8 cellular contexts compared by ENCODE assay signal in genomic region chr20:20237093-20237959, GRCh38.
DNase-seq lines count a peak whose midpoint lies in the region; ATAC-seq and TF ChIP-seq lines count a peak whose summit lies in the region.

No MANE protein-coding gene starts in this region.

- no peak for TF ChIP-seq EP300 in stomach (IDR thresholded peaks at IDR 0.05)

- no peaks in the 10 kb centered on the region for H3K4me1 ChIP-seq in OCI-LY1 (ENCODE audit: insufficient read depth, low read length, severe bottlenecking)
- H3K4me1 ChIP-seq in stomach: no peaks in the 10 kb centered on the region

- no peaks in the 10 kb centered on the region for H3K36me3 ChIP-seq in OCI-LY1 (ENCODE audit: insufficient read depth, low read length)
- H3K36me3 ChIP-seq in stomach: no peaks in the 10 kb centered on the region

- H3K4me3 ChIP-seq in OCI-LY1 (ENCODE audit: low read depth, low read length, poor library complexity, severe bottlenecking) (no peak overlapping the region), stomach (no peak overlapping the region)

- no peak overlapping the region for H3K9ac ChIP-seq in OCI-LY1 (ENCODE audit: low read length)

- no peaks in the 10 kb centered on the region for H3K27me3 ChIP-seq in OCI-LY1 (ENCODE audit: insufficient read depth, low read length)
- no peaks in the 10 kb centered on the region for H3K27me3 ChIP-seq in stomach

- no peak for TF ChIP-seq POLR2A in stomach (IDR thresholded peaks at IDR 0.05)

- intact Hi-C loops in stomach (cut with DNase I; ENCODE audit: low total_unique reads): no loop called here

- H3K79me2 ChIP-seq in OCI-LY1 (ENCODE audit: insufficient read depth, low read length): no peaks in the 10 kb centered on the region

- H2AFZ ChIP-seq in OCI-LY1 (ENCODE audit: low read length): no peak overlapping the region

- H3F3A ChIP-seq in OCI-LY1 (ENCODE audit: insufficient read depth, low read length): no peaks in the 10 kb centered on the region

- TF ChIP-seq CTCF in GM12872 (IDR thresholded peaks at IDR 0.05; ENCODE audit: insufficient read depth, low read depth, low read length): peak; percentile 84
- peak; percentile 81 for TF ChIP-seq CTCF in OCI-LY1 (IDR thresholded peaks at IDR 0.05; ENCODE audit: low read length)
- TF ChIP-seq CTCF in stomach (IDR thresholded peaks at IDR 0.05): peak in 5 of 7 experiments; percentile 39 to 61 (median 53)

- DNase-seq in AG08396 (ENCODE audit: low spot score) (peak; percentile 68), T47D (ENCODE audit: low read depth in 1 of 2, low spot score in 1 of 2) (peak; percentile 62 to 73), kidney tubule cell (ENCODE audit: low spot score) (peak; percentile 50), stomach (peak; percentile 36)

- H3K9me3 ChIP-seq in OCI-LY1 (ENCODE audit: low read length) (no peaks in the 10 kb centered on the region), stomach (no peaks in the 10 kb centered on the region)

- 34 to 46% (median 38%) methylated on average over 11 of the region's 11 CpGs for WGBS in stomach, 5 donors

- in situ Hi-C loops in T47D (cut with HindIII; ENCODE audit: low pct_unique_long_range_greater_than_20kb, low sequenced_read_pairs): no loop called here

- no peaks in the 10 kb centered on the region for H4K20me1 ChIP-seq in OCI-LY1 (ENCODE audit: insufficient read depth, low read length)

- no peak overlapping the region for H3K4me2 ChIP-seq in OCI-LY1 (ENCODE audit: low read length)

- no peak overlapping the region for H3K27ac ChIP-seq in OCI-LY1 (ENCODE audit: low read depth, low read length, poor library complexity, severe bottlenecking)
- H3K27ac ChIP-seq in stomach: no peak overlapping the region

- H3K9me2 ChIP-seq in OCI-LY1 (ENCODE audit: low read depth, low read length): no peaks in the 10 kb centered on the region

- ATAC-seq in HG03159 (IDR thresholded peaks at IDR 0.05; ENCODE audit: unreplicated experiment) (peak; percentile 68), GM21619 (IDR thresholded peaks at IDR 0.05; ENCODE audit: unreplicated experiment) (no peak)
